Comparison of ENCODE assay signal across 1 cellular context in the genomic region with DNA sequence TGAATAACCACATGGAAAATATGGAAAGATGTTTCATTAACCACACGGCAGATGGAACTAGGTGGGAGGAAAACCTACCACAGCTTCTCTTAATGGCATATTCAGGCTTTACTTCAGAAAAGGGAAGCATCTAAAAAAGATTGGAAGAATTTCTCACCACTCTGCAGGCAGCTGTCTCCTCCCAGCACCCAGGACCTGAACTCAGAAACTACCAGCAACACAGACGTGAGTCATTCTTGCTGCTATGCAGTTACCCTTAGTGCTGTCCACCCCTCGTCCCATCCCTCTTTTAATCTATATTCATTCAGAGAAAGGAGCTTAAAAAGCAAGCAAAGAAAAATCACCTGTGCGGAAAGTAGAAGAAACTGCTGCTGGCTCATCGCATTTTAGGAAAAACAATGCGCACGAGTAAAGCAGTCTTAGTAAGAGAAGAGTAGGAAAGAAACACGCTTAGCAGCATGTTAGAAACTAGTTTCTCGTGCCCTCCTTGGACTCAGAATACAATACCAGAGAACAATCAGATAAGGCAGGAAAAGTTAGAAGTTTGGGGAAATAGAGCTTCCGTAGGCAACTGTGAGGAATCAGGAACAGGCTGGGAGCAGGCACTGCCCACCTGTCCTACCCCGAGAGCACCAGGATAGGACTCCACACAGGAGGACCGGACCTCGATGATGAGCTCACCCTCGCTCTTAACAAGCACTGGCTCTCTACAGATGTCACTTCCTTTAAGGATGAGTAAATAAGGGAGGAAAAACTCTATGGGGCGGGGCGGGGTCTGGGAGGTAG.
A peak's percentile ranks its signal among the peaks of the same experiment; 100 is the strongest.
TF ChIP-seq lines count a peak whose summit lies in the region.

No MANE protein-coding gene starts in this region.

TF ChIP-seq in K562, 482 proteins besides CTCF, POLR2A, EP300 and RAD21 (continued from another document and continues in another):
- TF ChIP-seq, protein P1, sequence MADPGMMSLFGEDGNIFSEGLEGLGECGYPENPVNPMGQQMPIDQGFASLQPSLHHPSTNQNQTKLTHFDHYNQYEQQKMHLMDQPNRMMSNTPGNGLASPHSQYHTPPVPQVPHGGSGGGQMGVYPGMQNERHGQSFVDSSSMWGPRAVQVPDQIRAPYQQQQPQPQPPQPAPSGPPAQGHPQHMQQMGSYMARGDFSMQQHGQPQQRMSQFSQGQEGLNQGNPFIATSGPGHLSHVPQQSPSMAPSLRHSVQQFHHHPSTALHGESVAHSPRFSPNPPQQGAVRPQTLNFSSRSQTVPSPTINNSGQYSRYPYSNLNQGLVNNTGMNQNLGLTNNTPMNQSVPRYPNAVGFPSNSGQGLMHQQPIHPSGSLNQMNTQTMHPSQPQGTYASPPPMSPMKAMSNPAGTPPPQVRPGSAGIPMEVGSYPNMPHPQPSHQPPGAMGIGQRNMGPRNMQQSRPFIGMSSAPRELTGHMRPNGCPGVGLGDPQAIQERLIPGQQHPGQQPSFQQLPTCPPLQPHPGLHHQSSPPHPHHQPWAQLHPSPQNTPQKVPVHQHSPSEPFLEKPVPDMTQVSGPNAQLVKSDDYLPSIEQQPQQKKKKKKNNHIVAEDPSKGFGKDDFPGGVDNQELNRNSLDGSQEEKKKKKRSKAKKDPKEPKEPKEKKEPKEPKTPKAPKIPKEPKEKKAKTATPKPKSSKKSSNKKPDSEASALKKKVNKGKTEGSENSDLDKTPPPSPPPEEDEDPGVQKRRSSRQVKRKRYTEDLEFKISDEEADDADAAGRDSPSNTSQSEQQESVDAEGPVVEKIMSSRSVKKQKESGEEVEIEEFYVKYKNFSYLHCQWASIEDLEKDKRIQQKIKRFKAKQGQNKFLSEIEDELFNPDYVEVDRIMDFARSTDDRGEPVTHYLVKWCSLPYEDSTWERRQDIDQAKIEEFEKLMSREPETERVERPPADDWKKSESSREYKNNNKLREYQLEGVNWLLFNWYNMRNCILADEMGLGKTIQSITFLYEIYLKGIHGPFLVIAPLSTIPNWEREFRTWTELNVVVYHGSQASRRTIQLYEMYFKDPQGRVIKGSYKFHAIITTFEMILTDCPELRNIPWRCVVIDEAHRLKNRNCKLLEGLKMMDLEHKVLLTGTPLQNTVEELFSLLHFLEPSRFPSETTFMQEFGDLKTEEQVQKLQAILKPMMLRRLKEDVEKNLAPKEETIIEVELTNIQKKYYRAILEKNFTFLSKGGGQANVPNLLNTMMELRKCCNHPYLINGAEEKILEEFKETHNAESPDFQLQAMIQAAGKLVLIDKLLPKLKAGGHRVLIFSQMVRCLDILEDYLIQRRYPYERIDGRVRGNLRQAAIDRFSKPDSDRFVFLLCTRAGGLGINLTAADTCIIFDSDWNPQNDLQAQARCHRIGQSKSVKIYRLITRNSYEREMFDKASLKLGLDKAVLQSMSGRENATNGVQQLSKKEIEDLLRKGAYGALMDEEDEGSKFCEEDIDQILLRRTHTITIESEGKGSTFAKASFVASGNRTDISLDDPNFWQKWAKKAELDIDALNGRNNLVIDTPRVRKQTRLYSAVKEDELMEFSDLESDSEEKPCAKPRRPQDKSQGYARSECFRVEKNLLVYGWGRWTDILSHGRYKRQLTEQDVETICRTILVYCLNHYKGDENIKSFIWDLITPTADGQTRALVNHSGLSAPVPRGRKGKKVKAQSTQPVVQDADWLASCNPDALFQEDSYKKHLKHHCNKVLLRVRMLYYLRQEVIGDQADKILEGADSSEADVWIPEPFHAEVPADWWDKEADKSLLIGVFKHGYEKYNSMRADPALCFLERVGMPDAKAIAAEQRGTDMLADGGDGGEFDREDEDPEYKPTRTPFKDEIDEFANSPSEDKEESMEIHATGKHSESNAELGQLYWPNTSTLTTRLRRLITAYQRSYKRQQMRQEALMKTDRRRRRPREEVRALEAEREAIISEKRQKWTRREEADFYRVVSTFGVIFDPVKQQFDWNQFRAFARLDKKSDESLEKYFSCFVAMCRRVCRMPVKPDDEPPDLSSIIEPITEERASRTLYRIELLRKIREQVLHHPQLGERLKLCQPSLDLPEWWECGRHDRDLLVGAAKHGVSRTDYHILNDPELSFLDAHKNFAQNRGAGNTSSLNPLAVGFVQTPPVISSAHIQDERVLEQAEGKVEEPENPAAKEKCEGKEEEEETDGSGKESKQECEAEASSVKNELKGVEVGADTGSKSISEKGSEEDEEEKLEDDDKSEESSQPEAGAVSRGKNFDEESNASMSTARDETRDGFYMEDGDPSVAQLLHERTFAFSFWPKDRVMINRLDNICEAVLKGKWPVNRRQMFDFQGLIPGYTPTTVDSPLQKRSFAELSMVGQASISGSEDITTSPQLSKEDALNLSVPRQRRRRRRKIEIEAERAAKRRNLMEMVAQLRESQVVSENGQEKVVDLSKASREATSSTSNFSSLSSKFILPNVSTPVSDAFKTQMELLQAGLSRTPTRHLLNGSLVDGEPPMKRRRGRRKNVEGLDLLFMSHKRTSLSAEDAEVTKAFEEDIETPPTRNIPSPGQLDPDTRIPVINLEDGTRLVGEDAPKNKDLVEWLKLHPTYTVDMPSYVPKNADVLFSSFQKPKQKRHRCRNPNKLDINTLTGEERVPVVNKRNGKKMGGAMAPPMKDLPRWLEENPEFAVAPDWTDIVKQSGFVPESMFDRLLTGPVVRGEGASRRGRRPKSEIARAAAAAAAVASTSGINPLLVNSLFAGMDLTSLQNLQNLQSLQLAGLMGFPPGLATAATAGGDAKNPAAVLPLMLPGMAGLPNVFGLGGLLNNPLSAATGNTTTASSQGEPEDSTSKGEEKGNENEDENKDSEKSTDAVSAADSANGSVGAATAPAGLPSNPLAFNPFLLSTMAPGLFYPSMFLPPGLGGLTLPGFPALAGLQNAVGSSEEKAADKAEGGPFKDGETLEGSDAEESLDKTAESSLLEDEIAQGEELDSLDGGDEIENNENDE (IDR thresholded peaks at IDR 0.05; ENCODE audit: low read depth, low read length) = no peak
- TF ChIP-seq L3MBTL2 (IDR thresholded peaks at IDR 0.05) (no peak), CCAR2 (IDR thresholded peaks at IDR 0.05; ENCODE audit: low read depth, low read length) (no peak), ATF1 (CRISPR knock-in tag; IDR thresholded peaks at IDR 0.05) (no peak), ATF1 (tag; IDR thresholded peaks at IDR 0.05) (0 out of 2 replicates have a peak, but pooled peaks have one; percentile 11), CBFA2T3 (IDR thresholded peaks at IDR 0.05) (no peak), KLF1 (tag; IDR thresholded peaks at IDR 0.05) (no peak), TEAD1 (CRISPR knock-in tag; IDR thresholded peaks at IDR 0.05) (no peak), SMARCA4 (IDR thresholded peaks at IDR 0.05) (0 out of 2 replicates have a peak, but pooled peaks have one; percentile 32), JUND (IDR thresholded peaks at IDR 0.05; ENCODE audit: borderline replicate concordance, low read depth, low read length) (peak; percentile 66), JUND (tag; IDR thresholded peaks at IDR 0.05; ENCODE audit: borderline replicate concordance, low read depth, low read length) (peak; percentile 54; the same call in 2 of the 3 replicates), EGR1 (conservative IDR thresholded peaks at IDR 0.05) (no peak), NCOA6 (IDR thresholded peaks at IDR 0.05) (no peak), GATAD2A (IDR thresholded peaks at IDR 0.05) (peak; percentile 19; the same call in 1 of the 2 replicates)
- TF ChIP-seq, protein P2, sequence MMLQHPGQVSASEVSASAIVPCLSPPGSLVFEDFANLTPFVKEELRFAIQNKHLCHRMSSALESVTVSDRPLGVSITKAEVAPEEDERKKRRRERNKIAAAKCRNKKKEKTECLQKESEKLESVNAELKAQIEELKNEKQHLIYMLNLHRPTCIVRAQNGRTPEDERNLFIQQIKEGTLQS (IDR thresholded peaks at IDR 0.05) = peak; percentile 74
- TF ChIP-seq, protein P2 (CRISPR knock-in tag; conservative IDR thresholded peaks at IDR 0.05) = no peak
- TF ChIP-seq, protein P3, sequence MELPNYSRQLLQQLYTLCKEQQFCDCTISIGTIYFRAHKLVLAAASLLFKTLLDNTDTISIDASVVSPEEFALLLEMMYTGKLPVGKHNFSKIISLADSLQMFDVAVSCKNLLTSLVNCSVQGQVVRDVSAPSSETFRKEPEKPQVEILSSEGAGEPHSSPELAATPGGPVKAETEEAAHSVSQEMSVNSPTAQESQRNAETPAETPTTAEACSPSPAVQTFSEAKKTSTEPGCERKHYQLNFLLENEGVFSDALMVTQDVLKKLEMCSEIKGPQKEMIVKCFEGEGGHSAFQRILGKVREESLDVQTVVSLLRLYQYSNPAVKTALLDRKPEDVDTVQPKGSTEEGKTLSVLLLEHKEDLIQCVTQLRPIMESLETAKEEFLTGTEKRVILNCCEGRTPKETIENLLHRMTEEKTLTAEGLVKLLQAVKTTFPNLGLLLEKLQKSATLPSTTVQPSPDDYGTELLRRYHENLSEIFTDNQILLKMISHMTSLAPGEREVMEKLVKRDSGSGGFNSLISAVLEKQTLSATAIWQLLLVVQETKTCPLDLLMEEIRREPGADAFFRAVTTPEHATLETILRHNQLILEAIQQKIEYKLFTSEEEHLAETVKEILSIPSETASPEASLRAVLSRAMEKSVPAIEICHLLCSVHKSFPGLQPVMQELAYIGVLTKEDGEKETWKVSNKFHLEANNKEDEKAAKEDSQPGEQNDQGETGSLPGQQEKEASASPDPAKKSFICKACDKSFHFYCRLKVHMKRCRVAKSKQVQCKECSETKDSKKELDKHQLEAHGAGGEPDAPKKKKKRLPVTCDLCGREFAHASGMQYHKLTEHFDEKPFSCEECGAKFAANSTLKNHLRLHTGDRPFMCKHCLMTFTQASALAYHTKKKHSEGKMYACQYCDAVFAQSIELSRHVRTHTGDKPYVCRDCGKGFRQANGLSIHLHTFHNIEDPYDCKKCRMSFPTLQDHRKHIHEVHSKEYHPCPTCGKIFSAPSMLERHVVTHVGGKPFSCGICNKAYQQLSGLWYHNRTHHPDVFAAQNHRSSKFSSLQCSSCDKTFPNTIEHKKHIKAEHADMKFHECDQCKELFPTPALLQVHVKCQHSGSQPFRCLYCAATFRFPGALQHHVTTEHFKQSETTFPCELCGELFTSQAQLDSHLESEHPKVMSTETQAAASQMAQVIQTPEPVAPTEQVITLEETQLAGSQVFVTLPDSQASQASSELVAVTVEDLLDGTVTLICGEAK (IDR thresholded peaks at IDR 0.05) = 0 out of 2 replicates have a peak, but pooled peaks have one; percentile 25
- TF ChIP-seq, protein P3 (CRISPR knock-in tag; IDR thresholded peaks at IDR 0.05) = no peak
- TF ChIP-seq, protein P4, sequence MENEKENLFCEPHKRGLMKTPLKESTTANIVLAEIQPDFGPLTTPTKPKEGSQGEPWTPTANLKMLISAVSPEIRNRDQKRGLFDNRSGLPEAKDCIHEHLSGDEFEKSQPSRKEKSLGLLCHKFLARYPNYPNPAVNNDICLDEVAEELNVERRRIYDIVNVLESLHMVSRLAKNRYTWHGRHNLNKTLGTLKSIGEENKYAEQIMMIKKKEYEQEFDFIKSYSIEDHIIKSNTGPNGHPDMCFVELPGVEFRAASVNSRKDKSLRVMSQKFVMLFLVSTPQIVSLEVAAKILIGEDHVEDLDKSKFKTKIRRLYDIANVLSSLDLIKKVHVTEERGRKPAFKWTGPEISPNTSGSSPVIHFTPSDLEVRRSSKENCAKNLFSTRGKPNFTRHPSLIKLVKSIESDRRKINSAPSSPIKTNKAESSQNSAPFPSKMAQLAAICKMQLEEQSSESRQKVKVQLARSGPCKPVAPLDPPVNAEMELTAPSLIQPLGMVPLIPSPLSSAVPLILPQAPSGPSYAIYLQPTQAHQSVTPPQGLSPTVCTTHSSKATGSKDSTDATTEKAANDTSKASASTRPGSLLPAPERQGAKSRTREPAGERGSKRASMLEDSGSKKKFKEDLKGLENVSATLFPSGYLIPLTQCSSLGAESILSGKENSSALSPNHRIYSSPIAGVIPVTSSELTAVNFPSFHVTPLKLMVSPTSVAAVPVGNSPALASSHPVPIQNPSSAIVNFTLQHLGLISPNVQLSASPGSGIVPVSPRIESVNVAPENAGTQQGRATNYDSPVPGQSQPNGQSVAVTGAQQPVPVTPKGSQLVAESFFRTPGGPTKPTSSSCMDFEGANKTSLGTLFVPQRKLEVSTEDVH (IDR thresholded peaks at IDR 0.05; ENCODE audit: low read depth, partially characterized antibody) = no peak
- TF ChIP-seq, protein P5, sequence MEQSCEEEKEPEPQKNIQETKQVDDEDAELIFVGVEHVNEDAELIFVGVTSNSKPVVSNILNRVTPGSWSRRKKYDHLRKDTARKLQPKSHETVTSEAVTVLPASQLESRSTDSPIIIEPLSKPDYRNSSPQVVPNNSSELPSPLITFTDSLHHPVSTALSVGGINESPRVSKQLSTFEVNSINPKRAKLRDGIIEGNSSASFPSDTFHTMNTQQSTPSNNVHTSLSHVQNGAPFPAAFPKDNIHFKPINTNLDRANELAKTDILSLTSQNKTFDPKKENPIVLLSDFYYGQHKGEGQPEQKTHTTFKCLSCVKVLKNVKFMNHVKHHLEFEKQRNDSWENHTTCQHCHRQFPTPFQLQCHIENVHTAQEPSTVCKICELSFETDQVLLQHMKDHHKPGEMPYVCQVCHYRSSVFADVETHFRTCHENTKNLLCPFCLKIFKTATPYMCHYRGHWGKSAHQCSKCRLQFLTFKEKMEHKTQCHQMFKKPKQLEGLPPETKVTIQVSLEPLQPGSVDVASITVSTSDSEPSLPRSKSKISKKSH (CRISPR knock-in tag; IDR thresholded peaks at IDR 0.05) = no peak
